ENCODE assay signal across 13 cellular contexts in the genomic region with DNA sequence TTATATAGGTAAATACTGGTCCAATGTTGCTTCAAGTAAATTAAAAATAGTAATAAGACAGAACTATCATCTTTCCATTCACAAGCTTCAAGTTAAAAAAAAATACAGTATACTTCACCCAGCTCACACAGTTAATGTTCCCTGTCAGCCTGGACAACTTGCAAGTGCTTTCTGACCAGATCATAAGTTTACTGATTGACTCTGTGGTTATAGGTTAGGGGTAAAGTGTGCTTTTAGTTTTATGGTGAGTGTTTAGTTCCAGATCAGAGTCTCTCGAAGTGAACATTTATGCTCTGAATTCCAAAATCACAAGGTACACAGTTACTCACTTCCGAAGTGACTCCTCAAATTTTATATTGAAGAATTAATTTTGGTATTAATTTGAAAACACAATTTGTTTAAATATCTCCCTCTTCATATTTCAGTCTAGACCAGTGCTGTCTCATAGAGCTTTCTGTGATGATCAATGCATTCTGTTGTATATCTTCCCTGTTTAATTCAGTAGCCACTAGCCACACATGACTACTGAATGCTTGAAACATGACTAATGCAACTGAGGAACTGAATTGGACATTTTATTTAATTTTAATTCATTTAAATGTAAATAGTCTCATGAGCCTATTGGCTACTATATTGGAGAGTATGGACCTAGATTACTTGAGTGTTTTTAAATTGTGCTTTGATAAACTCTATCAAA.
DNase-seq lines count a peak whose midpoint lies in the region; ATAC-seq, FAIRE-seq and TF ChIP-seq lines count a peak whose summit lies in the region.
"Had no signal": no experiment of that assay in that cellular context is flagged by ENCODE, and none has a peak within 500 bp of the region (broad histone marks: within the 10 kb centered on the region; RNA-seq: fewer than 3 reads in every experiment).

No MANE protein-coding gene starts in this region.

- peak overlapping the region; percentile 70 for H3K27ac Mint-ChIP-seq in HFFc6
- no peak overlapping the region for H3K27ac Mint-ChIP-seq in type B pancreatic cell
- H3K27ac Mint-ChIP-seq: CD8-positive, alpha-beta memory T cell had no signal

- H3K9me3 ChIP-seq in small intestine (ENCODE audit: control insufficient read depth, low read depth), result no peaks in the 10 kb centered on the region

- no peaks in the 10 kb centered on the region for H3K4me1 ChIP-seq in small intestine (ENCODE audit: control insufficient read depth in 2 of 2, insufficient read depth in 1 of 2, low read depth in 1 of 2, low read length in 1 of 2)

- peak; percentile 93 for ATAC-seq in GM18861 (IDR thresholded peaks at IDR 0.05; ENCODE audit: unreplicated experiment)
- peak; percentile 66 for ATAC-seq in HG03520 (IDR thresholded peaks at IDR 0.05; ENCODE audit: unreplicated experiment)

- WGBS in small intestine, 3 donors, result 78 to 83% (median 81%) methylated on average over 2 of the region's 2 CpGs

- H3K4me1 Mint-ChIP-seq in HFFc6 (ENCODE audit: low read depth), result peaks cover 25% of the 10 kb centered on the region
- no peaks in the 10 kb centered on the region for H3K4me1 Mint-ChIP-seq in type B pancreatic cell (ENCODE audit: unreplicated experiment)
- H3K4me1 Mint-ChIP-seq: CD8-positive, alpha-beta memory T cell had no signal

- H3K9me3 Mint-ChIP-seq in HFFc6 (peaks cover 5% of the 10 kb centered on the region; the same call in 1 of the 2 replicates), type B pancreatic cell (no peaks in the 10 kb centered on the region)

- H3K27me3 ChIP-seq in kidney epithelial cell (ENCODE audit: control insufficient read depth, insufficient read depth, low read length), result no peaks in the 10 kb centered on the region
- H3K27me3 ChIP-seq in small intestine (ENCODE audit: control insufficient read depth in 2 of 2, insufficient read depth in 2 of 2, low read length in 2 of 2), result no peaks in the 10 kb centered on the region

- H3K27me3 Mint-ChIP-seq in HFFc6 (ENCODE audit: insufficient read depth) (no peaks in the 10 kb centered on the region), type B pancreatic cell (no peaks in the 10 kb centered on the region)

- FAIRE-seq in small intestine (lab: Jason Lieb, UNC), result no peak

- no peak overlapping the region for H3K4me3 ChIP-seq in kidney epithelial cell (ENCODE audit: low read depth, low read length)
- no peak overlapping the region for H3K4me3 ChIP-seq in small intestine (ENCODE audit: low read depth in 1 of 2, low read length in 2 of 2)
- H3K4me3 ChIP-seq: smooth muscle cell had no signal

- H3K4me3 Mint-ChIP-seq in HFFc6 (peak overlapping the region; percentile 38), type B pancreatic cell (no peak overlapping the region)
- H3K4me3 Mint-ChIP-seq: CD8-positive, alpha-beta memory T cell had no signal

- H3K36me3 ChIP-seq in kidney epithelial cell (ENCODE audit: control insufficient read depth, insufficient read depth, low read length) (no peaks in the 10 kb centered on the region), small intestine (ENCODE audit: control insufficient read depth in 2 of 2, insufficient read depth in 2 of 2, low read length in 2 of 2) (no peaks in the 10 kb centered on the region)

- H3K36me3 Mint-ChIP-seq in HFFc6 (ENCODE audit: low read depth) (peaks cover 4% of the 10 kb centered on the region; the same call in 1 of the 2 replicates), type B pancreatic cell (no peaks in the 10 kb centered on the region)
- H3K36me3 Mint-ChIP-seq: CD8-positive, alpha-beta memory T cell had no signal

- DNase-seq in HFFc6 (peak; percentile 68), kidney epithelial cell (ENCODE audit: low read depth) (peak; percentile 67), type B pancreatic cell (ENCODE audit: extremely low spot score, unreplicated experiment) (no peak), NOMO-1 treated with DMSO at 0.1 percent for 48 hours (lab: John Stamatoyannopoulos, UW; ENCODE audit: unreplicated experiment) (no peak), NK-92 (lab: John Stamatoyannopoulos, UW; ENCODE audit: unreplicated experiment) (no peak), small intestine (no peak)
- DNase-seq: activated CD4-positive, CD25-positive, alpha-beta regulatory T cell; CD8-positive, alpha-beta memory T cell; NK-92 treated with Interleukin-12 subunit alpha and Interleukin-12 subunit beta, amount 100 ng/mL, for 24 hours had no signal

- TF ChIP-seq CTCF in HFFc6 (IDR thresholded peaks at IDR 0.05), result no peak
- no peak for TF ChIP-seq CTCF in kidney epithelial cell (IDR thresholded peaks at IDR 0.05; ENCODE audit: insufficient read depth, low read length, poor library complexity, severe bottlenecking)
- TF ChIP-seq CTCF in type B pancreatic cell (conservative IDR thresholded peaks at IDR 0.05), result no peak

- no peak overlapping the region for H3K27ac ChIP-seq in small intestine (ENCODE audit: low read depth in 1 of 2, low read length in 1 of 2)
- H3K27ac ChIP-seq: KMS-11 had no signal

Comparison
In these comparisons a context has a peak if more than half of its experiments do, and no peak if none do; other contexts are left out.
1. DNase-seq: peak in HFFc6 (single experiment) and kidney epithelial cell (single experiment); none in type B pancreatic cell (single experiment), NOMO-1 treated with DMSO at 0.1 percent for 48 hours (single experiment), NK-92 (single experiment) and small intestine (single experiment).